Comparison of ENCODE assay signal across 8 cellular contexts in genomic region chr4:141636771-141637460, GRCh38. TPM values are rescaled to one million over a fixed set of nuclear protein-coding genes. Genes with fewer than 3 reads are reported as not detected.
DNase-seq lines count a peak whose midpoint lies in the region; ATAC-seq, FAIRE-seq and TF ChIP-seq lines count a peak whose summit lies in the region.

No MANE protein-coding gene starts in this region.

- no peaks in the 10 kb centered on the region for H3K36me3 ChIP-seq in fibroblast of lung (ENCODE audit: control insufficient read depth, insufficient read depth, low read length)

- peak overlapping the region; percentile 89 for H3K4me3 Mint-ChIP-seq in activated CD8-positive, alpha-beta T cell treated with anti-CD3 and anti-CD28 coated beads for 36 hours
- H3K4me3 Mint-ChIP-seq in nephron = peak overlapping the region; percentile 88 to 94 (median 93)

- POLR2A ChIA-PET in activated CD8-positive, alpha-beta T cell treated with anti-CD3 and anti-CD28 coated beads for 36 hours (lab: Charles Lee) = no interaction called here

- H3K4me1 Mint-ChIP-seq in activated CD8-positive, alpha-beta T cell treated with anti-CD3 and anti-CD28 coated beads for 36 hours (ENCODE audit: low read depth) = peaks cover 10% of the 10 kb centered on the region
- H3K4me1 Mint-ChIP-seq in nephron = no peaks in the 10 kb centered on the region

- peak overlapping the region; percentile 86 for H3K27ac ChIP-seq in fibroblast of lung (ENCODE audit: insufficient read depth, low read length)

- H2AFZ ChIP-seq in fibroblast of lung (ENCODE audit: low read length) = peak overlapping the region; percentile 90

- no peaks in the 10 kb centered on the region for H4K20me1 ChIP-seq in fibroblast of lung (ENCODE audit: control insufficient read depth, extremely low read depth, insufficient read depth, low read length)

- no peaks in the 10 kb centered on the region for H3K4me1 ChIP-seq in fibroblast of lung (ENCODE audit: control insufficient read depth, extremely low read depth, insufficient read depth, low read length)

- no peak for FAIRE-seq in HTR-8/SVneo (lab: Jason Lieb, UNC)

- intact Hi-C loops in activated CD8-positive, alpha-beta T cell treated with anti-CD3 and anti-CD28 coated beads for 36 hours (cut with micrococcal nuclease) = no loop called here

- no peaks in the 10 kb centered on the region for H3K9me3 Mint-ChIP-seq in activated CD8-positive, alpha-beta T cell treated with anti-CD3 and anti-CD28 coated beads for 36 hours
- H3K9me3 Mint-ChIP-seq in nephron = peaks cover 4% of the 10 kb centered on the region

- H3K9ac ChIP-seq in fibroblast of lung (ENCODE audit: insufficient read depth, low read length) = peak overlapping the region; percentile 85

- H3K27ac Mint-ChIP-seq in activated CD8-positive, alpha-beta T cell treated with anti-CD3 and anti-CD28 coated beads for 36 hours = peak overlapping the region; percentile 76
- no peak overlapping the region for H3K27ac Mint-ChIP-seq in nephron

- no peaks in the 10 kb centered on the region for H3K9me3 ChIP-seq in fibroblast of lung (ENCODE audit: control insufficient read depth, insufficient read depth, low read depth, low read length)

- no peaks in the 10 kb centered on the region for H3K36me3 Mint-ChIP-seq in activated CD8-positive, alpha-beta T cell treated with anti-CD3 and anti-CD28 coated beads for 36 hours (ENCODE audit: low read depth)
- H3K36me3 Mint-ChIP-seq in nephron (ENCODE audit: low read depth) = no peaks in the 10 kb centered on the region

- TF ChIP-seq CTCF in activated CD8-positive, alpha-beta T cell treated with anti-CD3 and anti-CD28 coated beads for 36 hours (IDR thresholded peaks at IDR 0.05) = no peak
- TF ChIP-seq CTCF in fibroblast of lung (conservative IDR thresholded peaks at IDR 0.05 in 1 of 2, IDR thresholded peaks at IDR 0.05 in 1 of 2; ENCODE audit: low read depth in 1 of 2, low read length in 2 of 2) (no peak), nephron (IDR thresholded peaks at IDR 0.05; ENCODE audit: unreplicated experiment in 3 of 3) (no peak)

- DNase-seq in NCI-H146 (lab: John Stamatoyannopoulos, UW) = peak; percentile 30
- DNase-seq in NCI-H146 treated with DMSO at 0.1 percent for 48 hours (lab: John Stamatoyannopoulos, UW; ENCODE audit: unreplicated experiment) = no peak
- DNase-seq in HTR-8/SVneo (ENCODE audit: insufficient read length, low spot score) = peak; percentile 49
- DNase-seq in activated CD8-positive, alpha-beta T cell treated with anti-CD3 and anti-CD28 coated beads for 36 hours = peak; percentile 17
- DNase-seq in fibroblast of lung (ENCODE audit: low read depth in 2 of 2) = peak; percentile 67 to 69
- DNase-seq in NCI-H2107 (lab: John Stamatoyannopoulos, UW) = no peak

- ATAC-seq in GM21723 (IDR thresholded peaks at IDR 0.05; ENCODE audit: unreplicated experiment) = peak; percentile 53
- peak; percentile 63 for ATAC-seq in activated CD8-positive, alpha-beta T cell treated with anti-CD3 and anti-CD28 coated beads for 36 hours

- peak overlapping the region; percentile 88 for H3K4me2 ChIP-seq in fibroblast of lung (ENCODE audit: extremely low read depth, insufficient read depth, low read length)

- CTCF ChIA-PET in activated CD8-positive, alpha-beta T cell treated with anti-CD3 and anti-CD28 coated beads for 36 hours (lab: Charles Lee) = interaction anchor here (2.0 kb wide), 1 partner anchor 330 kb away, joined by 6 read pairs; no protein-coding TSS in a partner anchor

- peaks cover 7% of the 10 kb centered on the region for H3K79me2 ChIP-seq in fibroblast of lung (ENCODE audit: control insufficient read depth, insufficient read depth, low read length)

- no peaks in the 10 kb centered on the region for H3K27me3 ChIP-seq in fibroblast of lung (ENCODE audit: control insufficient read depth, insufficient read depth, low read length)

- H3K4me3 ChIP-seq in fibroblast of lung (replicated peaks in 1 of 4; ENCODE audit: control extremely low read depth in 1 of 4, insufficient read depth in 1 of 4, low read depth in 3 of 4, low read length in 4 of 4) = peak overlapping the region; percentile 80 to 92 (median 83)

- H3K27me3 Mint-ChIP-seq in activated CD8-positive, alpha-beta T cell treated with anti-CD3 and anti-CD28 coated beads for 36 hours = peaks cover 21% of the 10 kb centered on the region
- H3K27me3 Mint-ChIP-seq in nephron (ENCODE audit: low read depth) = peaks cover 64% of the 10 kb centered on the region

RNA-seq across cellular contexts. Expression of gene IL15, which starts 0.5 kb away (rescaled TPM):
- 1 to 10 TPM in 1 of 2 experiments, under 1 TPM in 1; 0.65 to 2.3 TPM for total RNA-seq in activated CD8-positive, alpha-beta T cell treated with anti-CD3 and anti-CD28 coated beads for 36 hours
- 5.9 and 14.9 TPM in 2 replicates for total RNA-seq in fibroblast of lung
- 5.6 and 10.0 TPM in 2 replicates for polyA plus RNA-seq in fibroblast of lung
- polyA plus RNA-seq in fibroblast of lung (2012) = 4.4 and 4.9 TPM in 2 replicates
- polyA minus RNA-seq in fibroblast of lung (ENCODE audit: low replicate concordance) = 0.75 and 0.78 TPM in 2 replicates

Comparison
In these comparisons a context has a peak if more than half of its experiments do, and no peak if none do; other contexts are left out.
1. DNase-seq: peak in NCI-H146 (single experiment), HTR-8/SVneo (single experiment), activated CD8-positive, alpha-beta T cell treated with anti-CD3 and anti-CD28 coated beads for 36 hours (single experiment) and fibroblast of lung (2 of 2); none in NCI-H146 treated with DMSO at 0.1 percent for 48 hours (single experiment) and NCI-H2107 (single experiment).